ENCODE assay signal across 1 cellular context in the genomic region with DNA sequence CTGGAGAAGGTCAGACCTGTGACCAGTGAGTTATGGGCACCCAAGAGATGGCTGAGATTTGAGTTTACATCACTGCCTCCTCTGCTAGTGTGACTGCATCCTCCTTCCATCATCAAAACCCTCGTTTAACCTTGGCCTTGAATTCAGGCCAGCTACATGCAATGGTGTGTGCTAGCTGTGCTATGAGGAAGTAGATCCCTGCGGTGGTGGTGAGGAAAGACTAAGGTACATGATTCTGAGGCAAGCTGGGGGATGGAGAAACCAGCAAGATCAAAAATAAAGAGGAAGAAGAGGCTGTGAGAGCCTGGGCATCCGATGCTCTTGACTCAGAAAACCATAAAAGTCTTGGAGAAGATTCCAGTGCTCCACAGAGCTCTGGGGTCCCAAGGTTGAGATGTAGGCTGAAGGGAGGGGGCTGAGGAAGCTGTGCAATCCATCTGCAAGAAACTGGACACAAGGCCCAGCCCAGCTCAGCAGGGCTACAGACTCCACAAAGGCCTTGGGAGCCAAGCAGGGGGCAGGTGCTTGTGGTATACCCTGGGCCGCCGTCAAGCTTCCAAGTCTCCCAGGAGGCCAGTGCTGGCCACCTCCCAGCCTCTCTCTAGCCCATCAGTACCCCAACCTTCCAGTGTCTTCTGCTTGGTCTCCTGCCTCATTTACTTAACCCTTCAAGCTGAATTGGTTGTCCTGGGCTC.
TF ChIP-seq lines count a peak whose summit lies in the region.

No MANE protein-coding gene starts in this region.

TF ChIP-seq in WTC11, 78 proteins besides CTCF, POLR2A, EP300 and RAD21 (continued from another document):
- TF ChIP-seq, protein P1, sequence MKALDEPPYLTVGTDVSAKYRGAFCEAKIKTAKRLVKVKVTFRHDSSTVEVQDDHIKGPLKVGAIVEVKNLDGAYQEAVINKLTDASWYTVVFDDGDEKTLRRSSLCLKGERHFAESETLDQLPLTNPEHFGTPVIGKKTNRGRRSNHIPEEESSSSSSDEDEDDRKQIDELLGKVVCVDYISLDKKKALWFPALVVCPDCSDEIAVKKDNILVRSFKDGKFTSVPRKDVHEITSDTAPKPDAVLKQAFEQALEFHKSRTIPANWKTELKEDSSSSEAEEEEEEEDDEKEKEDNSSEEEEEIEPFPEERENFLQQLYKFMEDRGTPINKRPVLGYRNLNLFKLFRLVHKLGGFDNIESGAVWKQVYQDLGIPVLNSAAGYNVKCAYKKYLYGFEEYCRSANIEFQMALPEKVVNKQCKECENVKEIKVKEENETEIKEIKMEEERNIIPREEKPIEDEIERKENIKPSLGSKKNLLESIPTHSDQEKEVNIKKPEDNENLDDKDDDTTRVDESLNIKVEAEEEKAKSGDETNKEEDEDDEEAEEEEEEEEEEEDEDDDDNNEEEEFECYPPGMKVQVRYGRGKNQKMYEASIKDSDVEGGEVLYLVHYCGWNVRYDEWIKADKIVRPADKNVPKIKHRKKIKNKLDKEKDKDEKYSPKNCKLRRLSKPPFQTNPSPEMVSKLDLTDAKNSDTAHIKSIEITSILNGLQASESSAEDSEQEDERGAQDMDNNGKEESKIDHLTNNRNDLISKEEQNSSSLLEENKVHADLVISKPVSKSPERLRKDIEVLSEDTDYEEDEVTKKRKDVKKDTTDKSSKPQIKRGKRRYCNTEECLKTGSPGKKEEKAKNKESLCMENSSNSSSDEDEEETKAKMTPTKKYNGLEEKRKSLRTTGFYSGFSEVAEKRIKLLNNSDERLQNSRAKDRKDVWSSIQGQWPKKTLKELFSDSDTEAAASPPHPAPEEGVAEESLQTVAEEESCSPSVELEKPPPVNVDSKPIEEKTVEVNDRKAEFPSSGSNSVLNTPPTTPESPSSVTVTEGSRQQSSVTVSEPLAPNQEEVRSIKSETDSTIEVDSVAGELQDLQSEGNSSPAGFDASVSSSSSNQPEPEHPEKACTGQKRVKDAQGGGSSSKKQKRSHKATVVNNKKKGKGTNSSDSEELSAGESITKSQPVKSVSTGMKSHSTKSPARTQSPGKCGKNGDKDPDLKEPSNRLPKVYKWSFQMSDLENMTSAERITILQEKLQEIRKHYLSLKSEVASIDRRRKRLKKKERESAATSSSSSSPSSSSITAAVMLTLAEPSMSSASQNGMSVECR (CRISPR knock-in tag; IDR thresholded peaks at IDR 0.05; ENCODE audit: borderline replicate concordance) = no peak
- TF ChIP-seq CREB1 (CRISPR knock-in tag; IDR thresholded peaks at IDR 0.05) = no peak
